Comparison of ENCODE assay signal across 20 cellular contexts in the genomic region with DNA sequence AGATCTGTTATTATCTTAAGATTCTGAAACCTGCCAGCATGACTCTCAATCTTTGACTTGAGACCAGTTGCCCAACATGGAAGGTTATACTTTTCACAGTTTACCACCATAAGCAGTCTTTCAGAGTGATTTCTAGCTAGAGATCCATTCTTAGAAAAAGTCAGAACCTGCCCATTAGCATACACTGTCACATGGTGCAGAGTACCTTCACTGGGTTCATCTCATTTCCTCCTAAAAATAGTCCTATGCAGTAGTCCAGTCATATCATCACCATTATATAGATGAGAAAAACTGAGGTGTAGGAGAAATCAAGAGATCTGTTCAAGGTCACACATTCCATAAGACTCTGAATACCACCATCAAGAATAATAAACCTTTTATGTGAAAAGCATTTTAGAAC.
"Had no signal": no experiment of that assay in that cellular context is flagged by ENCODE, and none has a peak within 500 bp of the region (broad histone marks: within the 10 kb centered on the region; RNA-seq: fewer than 3 reads in every experiment).

No MANE protein-coding gene starts in this region.

- H3K27ac ChIP-seq: PC-9, Peyer's patch, SJCRH30 had no signal

- DNase-seq: Karpas-422, KBM-7, MG63, NCI-H1092, NCI-H1105 treated with DMSO at 0.1 percent for 48 hours, NCI-H1417 treated with DMSO at 0.1 percent for 48 hours, NCI-H146, NCI-H1694 treated with DMSO at 0.1 percent for 48 hours, NCI-H1930, NCI-H2081, NCI-H2107, NCI-H2227 treated with DMSO at 0.1 percent for 48 hours, NCI-H524, NCI-H526 treated with DMSO at 0.1 percent for 48 hours, NCI-H748 treated with DMSO at 0.1 percent for 48 hours, Peyer's patch, SJCRH30 had no signal

- H3K4me3 ChIP-seq: MG63, PC-9, Peyer's patch, SJCRH30 had no signal

- H3K4me1 ChIP-seq: Peyer's patch, SJCRH30 had no signal

- H3K9me3 ChIP-seq: MG63, Peyer's patch, SJCRH30 had no signal

- ATAC-seq: Right ventricle myocardium inferior, SK-N-SH treated with all-trans-retinoic acid at 6 μM for 48 hours had no signal

- H3K36me3 ChIP-seq: MG63, Peyer's patch, SJCRH30 had no signal
